8 cellular contexts compared by ENCODE assay signal in genomic region chr9:126558051-126558665, GRCh38. TPM values are rescaled to one million over a fixed set of nuclear protein-coding genes. Genes with fewer than 3 reads are reported as not detected.
A peak's percentile ranks its signal among the peaks of the same experiment; 100 is the strongest.
DNase-seq lines count a peak whose midpoint lies in the region; ATAC-seq and TF ChIP-seq lines count a peak whose summit lies in the region.

No MANE protein-coding gene starts in this region.

- intact Hi-C loops in esophagus muscularis mucosa (cut with DNase I), result loop anchor here (2.0 to 5.0 kb wide), 2 partner anchors 41 to 57 kb away; no protein-coding TSS in a partner anchor

- H3K4me1 Mint-ChIP-seq in H9, result no peaks in the 10 kb centered on the region; a peak in 1 of 4 replicates
- H3K4me1 Mint-ChIP-seq in natural killer cell treated with Interleukin-12 subunit alpha and Interleukin-12 subunit beta and Interleukin-15 and Interleukin-18, amount 100 ng/mL, for 72 hours (ENCODE audit: low read depth in 2 of 2), result peaks cover 0 to 6% of the 10 kb centered on the region in 2 donors

- peak; percentile 71 to 79 for ATAC-seq in natural killer cell treated with Interleukin-12 subunit alpha and Interleukin-12 subunit beta and Interleukin-15 and Interleukin-18, amount 100 ng/mL, for 72 hours
- ATAC-seq in stimulated activated naive CD8-positive, alpha-beta T cell treated with anti-CD3 and anti-CD28 coated beads, Interleukin-15, Interleukin-2, amounts not matched to agents 100 U/mL and 50 U/mL, for 24 hours, result peak; percentile 68
- no peak for ATAC-seq in GM19455 (IDR thresholded peaks at IDR 0.05; ENCODE audit: unreplicated experiment)

- H3K27ac ChIP-seq in H9 (ENCODE audit: insufficient read length, low read depth, low read length), result no peak overlapping the region
- H3K27ac ChIP-seq in esophagus muscularis mucosa (replicated peaks in 1 of 4), result no peak overlapping the region

- H3K79me1 ChIP-seq in H9 (ENCODE audit: insufficient read depth, low read depth, low read length, poor library complexity, severe bottlenecking), result no peaks in the 10 kb centered on the region

- H2BK120ac ChIP-seq in H9 (ENCODE audit: low read depth, low read length, poor library complexity, severe bottlenecking), result no peak overlapping the region

- TF ChIP-seq EP300 in esophagus muscularis mucosa (IDR thresholded peaks at IDR 0.05), result no peak

- TF ChIP-seq POLR2A in esophagus muscularis mucosa (IDR thresholded peaks at IDR 0.05; ENCODE audit: low read depth), result no peak

- no peaks in the 10 kb centered on the region for H3K36me3 Mint-ChIP-seq in H9 (ENCODE audit: insufficient read depth in 1 of 3, low read depth in 3 of 3)
- no peaks in the 10 kb centered on the region for H3K36me3 Mint-ChIP-seq in natural killer cell treated with Interleukin-12 subunit alpha and Interleukin-12 subunit beta and Interleukin-15 and Interleukin-18, amount 100 ng/mL, for 72 hours

- no peak overlapping the region for H2BK5ac ChIP-seq in H9 (ENCODE audit: insufficient read length, low read length)

- H3K4me3 Mint-ChIP-seq in H9, result no peak overlapping the region
- H3K4me3 Mint-ChIP-seq in natural killer cell treated with Interleukin-12 subunit alpha and Interleukin-12 subunit beta and Interleukin-15 and Interleukin-18, amount 100 ng/mL, for 72 hours, result no peak overlapping the region

- no peaks in the 10 kb centered on the region for H3K9me3 Mint-ChIP-seq in H9
- H3K9me3 Mint-ChIP-seq in natural killer cell treated with Interleukin-12 subunit alpha and Interleukin-12 subunit beta and Interleukin-15 and Interleukin-18, amount 100 ng/mL, for 72 hours, result no peaks in the 10 kb centered on the region

- H4K8ac ChIP-seq in H9 (replicated peaks; ENCODE audit: insufficient read length, low read depth, low read length), result no peak overlapping the region

- H3K4me1 ChIP-seq in H9 (ENCODE audit: insufficient read depth, low read length) (no peaks in the 10 kb centered on the region), esophagus muscularis mucosa (no peaks in the 10 kb centered on the region)

- no peak overlapping the region for H3K9ac ChIP-seq in H9 (ENCODE audit: extremely low read depth, insufficient read length, low read length)

- H3K23ac ChIP-seq in H9 (ENCODE audit: insufficient read length, low read depth, low read length), result no peak overlapping the region

- no peak overlapping the region for H3K14ac ChIP-seq in H9 (ENCODE audit: insufficient read depth, low read length)

- H3K4me3 ChIP-seq in AG10803 (ENCODE audit: low read length), result no peak overlapping the region
- H3K4me3 ChIP-seq in esophagus muscularis mucosa, result no peak overlapping the region

- no peaks in the 10 kb centered on the region for H3K79me2 ChIP-seq in H9 (ENCODE audit: insufficient read depth, low read length)

- no peak overlapping the region for H2AK5ac ChIP-seq in H9 (ENCODE audit: insufficient read length, low read length)

- H2AFZ ChIP-seq in H9 (ENCODE audit: low read length), result no peak overlapping the region

- H3K9me3 ChIP-seq in H9 (ENCODE audit: control insufficient read depth, low read depth, low read length), result no peaks in the 10 kb centered on the region
- peaks cover 0 to 3% (median 0%) of the 10 kb centered on the region in 4 donors for H3K9me3 ChIP-seq in esophagus muscularis mucosa

- H2BK20ac ChIP-seq in H9 (ENCODE audit: low read depth, low read length, poor library complexity, severe bottlenecking), result no peak overlapping the region

- H3K36me3 ChIP-seq in esophagus muscularis mucosa, result no peaks in the 10 kb centered on the region

- H4K20me1 ChIP-seq in H9 (ENCODE audit: control insufficient read depth, insufficient read depth, insufficient read length), result no peaks in the 10 kb centered on the region

- no peak overlapping the region for H3K27ac Mint-ChIP-seq in H9
- no peak overlapping the region for H3K27ac Mint-ChIP-seq in natural killer cell treated with Interleukin-12 subunit alpha and Interleukin-12 subunit beta and Interleukin-15 and Interleukin-18, amount 100 ng/mL, for 72 hours

- no peak overlapping the region for H3K56ac ChIP-seq in H9 (ENCODE audit: insufficient read length, low read depth, low read length)

- peak; percentile 98 for TF ChIP-seq CTCF in AG10803 (conservative IDR thresholded peaks at IDR 0.05; ENCODE audit: low read length)
- peak; percentile 91 for TF ChIP-seq CTCF in H9 (conservative IDR thresholded peaks at IDR 0.05)
- peak; percentile 88 to 93 (median 90) for TF ChIP-seq CTCF in esophagus muscularis mucosa (IDR thresholded peaks at IDR 0.05)

- H2BK15ac ChIP-seq in H9 (ENCODE audit: low read depth, low read length), result no peak overlapping the region

- no peaks in the 10 kb centered on the region for H3K27me3 ChIP-seq in H9 (ENCODE audit: insufficient read depth, low read length)
- H3K27me3 ChIP-seq in esophagus muscularis mucosa, result peaks cover 0 to 17% (median 0%) of the 10 kb centered on the region in 4 donors

- no CpG with 5 or more reads among the region's 6 CpGs for WGBS in H9 (ENCODE audit: extremely low coverage, insufficient read length, low lambda C conversion rate)
- WGBS in esophagus muscularis mucosa, result 15% methylated on average over 5 of the region's 6 CpGs

- no peak overlapping the region for H2BK12ac ChIP-seq in H9 (ENCODE audit: insufficient read length, low read depth, low read length)

- peaks cover 43% of the 10 kb centered on the region for H3K27me3 Mint-ChIP-seq in H9 (ENCODE audit: low read depth)
- peaks cover 24 to 25% of the 10 kb centered on the region in 2 donors for H3K27me3 Mint-ChIP-seq in natural killer cell treated with Interleukin-12 subunit alpha and Interleukin-12 subunit beta and Interleukin-15 and Interleukin-18, amount 100 ng/mL, for 72 hours

- DNase-seq in AG10803 (ENCODE audit: low read depth), result peak; percentile 24
- DNase-seq in H9, result peak; percentile 83
- DNase-seq in NCI-H82 (lab: John Stamatoyannopoulos, UW), result peak; percentile 70
- peak; percentile 90 for DNase-seq in activated CD8-positive, alpha-beta memory T cell treated with anti-CD3 and anti-CD28 coated beads, Interleukin-2, amount 50 U/mL, for 48 hours
- DNase-seq in esophagus muscularis mucosa (ENCODE audit: extremely low spot score), result no peak
- peak; percentile 72 for DNase-seq in natural killer cell treated with Interleukin-12 subunit alpha and Interleukin-12 subunit beta and Interleukin-15 and Interleukin-18, amount 100 ng/mL, for 72 hours (ENCODE audit: low spot score)
- DNase-seq in stimulated activated naive CD8-positive, alpha-beta T cell treated with anti-CD3 and anti-CD28 coated beads, Interleukin-15, Interleukin-2, amounts not matched to agents 100 U/mL and 50 U/mL, for 24 hours, result peak; percentile 70

- H3T11ph ChIP-seq in H9 (ENCODE audit: low read length), result no peak overlapping the region

- no peak overlapping the region for H4K91ac ChIP-seq in H9 (ENCODE audit: insufficient read length, low read depth, low read length)

- no peak overlapping the region for H3K4ac ChIP-seq in H9 (ENCODE audit: low read depth, low read length)

- H4K5ac ChIP-seq in H9 (ENCODE audit: insufficient read length, low read depth, low read length), result no peak overlapping the region

- no peak overlapping the region for H3K18ac ChIP-seq in H9 (ENCODE audit: insufficient read length, low read depth, low read length)

- H3K4me2 ChIP-seq in H9 (ENCODE audit: insufficient read depth, insufficient read length, low read length), result no peak overlapping the region

- H3K23me2 ChIP-seq in H9 (ENCODE audit: insufficient read length, low read depth, low read length, poor library complexity, severe bottlenecking), result no peaks in the 10 kb centered on the region

RNA-seq across cellular contexts. Expression of gene LMX1B, which starts 55.6 kb away (rescaled TPM):
- 0.70 and 0.85 TPM in 2 replicates for total RNA-seq in H9 (2021)
- total RNA-seq in esophagus muscularis mucosa, result under 1 TPM; under 0.01 to 0.66 (median 0.24) TPM
- total RNA-seq in natural killer cell treated with Interleukin-12 subunit alpha and Interleukin-12 subunit beta and Interleukin-15 and Interleukin-18, amount 100 ng/mL, for 72 hours, result not detected
